18 cellular contexts compared by ENCODE assay signal in genomic region chr10:131419797-131420196, GRCh38.
DNase-seq lines count a peak whose midpoint lies in the region; TF ChIP-seq lines count a peak whose summit lies in the region.
"Had no signal": no experiment of that assay in that cellular context is flagged by ENCODE, and none has a peak within 500 bp of the region (broad histone marks: within the 10 kb centered on the region; RNA-seq: fewer than 3 reads in every experiment).

No MANE protein-coding gene starts in this region.

- H3K4me3 Mint-ChIP-seq in chondrocyte (ENCODE audit: unreplicated experiment), result no peak overlapping the region
- H3K4me3 Mint-ChIP-seq: CD4-positive, CD25-positive, alpha-beta regulatory T cell; CD8-positive, alpha-beta memory T cell; GM23338; HFFc6 had no signal

- no peaks in the 10 kb centered on the region for H3K27me3 Mint-ChIP-seq in chondrocyte (ENCODE audit: low read depth)
- H3K27me3 Mint-ChIP-seq: CD4-positive, CD25-positive, alpha-beta regulatory T cell; CD8-positive, alpha-beta memory T cell had no signal

- TF ChIP-seq CTCF in chondrocyte (IDR thresholded peaks at IDR 0.05) (no peak), spleen (IDR thresholded peaks at IDR 0.05 in 8 of 11, conservative IDR thresholded peaks at IDR 0.05 in 3 of 11) (no peak)

- DNase-seq in NCI-H748 (lab: John Stamatoyannopoulos, UW; ENCODE audit: unreplicated experiment), result peak; percentile 1
- DNase-seq in NCI-H748 treated with DMSO at 0.1 percent for 48 hours (lab: John Stamatoyannopoulos, UW), result no peak
- peak; percentile 61 for DNase-seq in chondrocyte (ENCODE audit: low spot score)
- DNase-seq in spleen, result peak; percentile 52
- DNase-seq in NCI-H1694 treated with DMSO at 0.1 percent for 48 hours (lab: John Stamatoyannopoulos, UW), result no peak
- no peak for DNase-seq in activated T-cell treated with anti-CD3 and anti-CD28 coated beads for 4 hours
- DNase-seq in NCI-H1048 (lab: John Stamatoyannopoulos, UW), result no peak
- DNase-seq: C1 segment of cervical spinal cord; CD4-positive, CD25-positive, alpha-beta regulatory T cell; CD8-positive, alpha-beta memory T cell; COR-L47; DMS 273 treated with DMSO at 0.1 percent for 48 hours; DMS53; GF-D8; HFFc6 had no signal

- no peaks in the 10 kb centered on the region for H3K4me1 Mint-ChIP-seq in chondrocyte (ENCODE audit: low read depth)
- H3K4me1 Mint-ChIP-seq: CD4-positive, CD25-positive, alpha-beta regulatory T cell; CD8-positive, alpha-beta memory T cell; GM23338 had no signal

- H3K36me3 ChIP-seq in spleen, result no peaks in the 10 kb centered on the region

- 89 to 93% (median 93%) methylated on average over 22 of the region's 22 CpGs for WGBS in spleen, 5 donors

- H3K4me1 ChIP-seq in spleen, result peaks cover 0 to 14% (median 3%) of the 10 kb centered on the region in 6 donors

- peaks cover 0 to 7% (median 5%) of the 10 kb centered on the region in 8 donors for H3K9me3 ChIP-seq in spleen

- no peak overlapping the region for H3K4me3 ChIP-seq in spleen
- H3K4me3 ChIP-seq: GM23338 had no signal

- no peaks in the 10 kb centered on the region for H3K36me3 Mint-ChIP-seq in chondrocyte (ENCODE audit: low read depth)
- H3K36me3 Mint-ChIP-seq: CD4-positive, CD25-positive, alpha-beta regulatory T cell; CD8-positive, alpha-beta memory T cell had no signal

- H3K27me3 ChIP-seq in spleen (replicated peaks in 1 of 7), result no peaks in the 10 kb centered on the region

- peaks cover 39% of the 10 kb centered on the region for H3K9me3 Mint-ChIP-seq in chondrocyte (ENCODE audit: low read depth)

- H3K27ac Mint-ChIP-seq in chondrocyte (ENCODE audit: unreplicated experiment), result no peak overlapping the region
- H3K27ac Mint-ChIP-seq: CD4-positive, CD25-positive, alpha-beta regulatory T cell; CD8-positive, alpha-beta memory T cell; GM23338; HFFc6 had no signal

- intact Hi-C loops in spleen (cut with DNase I; ENCODE audit: low total_unique reads), result no loop called here

- no peak for TF ChIP-seq POLR2A in spleen (IDR thresholded peaks at IDR 0.05)

- no peak overlapping the region for H3K27ac ChIP-seq in spleen
- H3K27ac ChIP-seq: 22Rv1, HL-60 had no signal

Comparison
In these comparisons a context has a peak if more than half of its experiments do, and no peak if none do; other contexts are left out.
1. DNase-seq: peak in NCI-H748 (single experiment), chondrocyte (single experiment) and spleen (single experiment); none in NCI-H748 treated with DMSO at 0.1 percent for 48 hours (single experiment), NCI-H1694 treated with DMSO at 0.1 percent for 48 hours (single experiment), activated T-cell treated with anti-CD3 and anti-CD28 coated beads for 4 hours (single experiment) and NCI-H1048 (single experiment).